Comparison of ENCODE assay signal across 13 cellular contexts in the genomic region with DNA sequence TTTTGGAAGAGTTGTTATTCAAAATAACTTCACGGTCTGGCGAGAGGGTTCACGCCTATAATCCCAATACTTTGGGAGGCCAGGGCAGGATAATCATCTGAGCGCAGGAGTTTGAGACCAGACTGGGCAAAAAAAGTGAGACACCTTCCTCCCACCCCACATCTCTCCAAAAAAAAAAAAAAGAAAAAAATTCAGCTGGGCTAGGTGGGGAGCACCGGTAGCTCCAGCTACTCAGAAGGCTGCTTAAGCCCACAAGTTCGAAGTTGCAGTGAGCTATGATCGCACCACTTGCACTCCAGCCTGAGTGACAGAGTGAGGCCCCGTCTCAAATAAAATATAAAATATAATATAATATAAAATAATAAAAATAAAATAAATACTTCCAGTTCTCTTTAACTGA. TPM values are rescaled to one million over a fixed set of nuclear protein-coding genes. Genes with fewer than 3 reads are reported as not detected.
A peak's percentile ranks its signal among the peaks of the same experiment; 100 is the strongest.
DNase-seq lines count a peak whose midpoint lies in the region; ATAC-seq, FAIRE-seq and TF ChIP-seq lines count a peak whose summit lies in the region.
"Had no signal": no experiment of that assay in that cellular context is flagged by ENCODE, and none has a peak within 500 bp of the region (broad histone marks: within the 10 kb centered on the region; RNA-seq: fewer than 3 reads in every experiment).

No MANE protein-coding gene starts in this region.

- TF ChIP-seq CTCF in BE2C (IDR thresholded peaks at IDR 0.05; ENCODE audit: low read depth, low read length), result no peak
- no peak for TF ChIP-seq CTCF in H9 (conservative IDR thresholded peaks at IDR 0.05)

- H3K4me3 Mint-ChIP-seq in H9 (peak overlapping the region; percentile 87 to 93), T-helper 17 cell (peak overlapping the region; percentile 93)

- no peak overlapping the region for H3T11ph ChIP-seq in H9 (ENCODE audit: low read length)

- peak overlapping the region; percentile 80 for H3K4me2 ChIP-seq in H9 (ENCODE audit: insufficient read depth, insufficient read length, low read length)

- no peak overlapping the region for H2AFZ ChIP-seq in H9 (ENCODE audit: low read length)

- H3K9ac ChIP-seq in H9 (ENCODE audit: extremely low read depth, insufficient read length, low read length), result no peak overlapping the region
- H3K9ac ChIP-seq in iPS-20b (ENCODE audit: low read depth, low read length), result no peak overlapping the region

- no peak overlapping the region for H4K91ac ChIP-seq in H9 (ENCODE audit: insufficient read length, low read depth, low read length)

- H3K23me2 ChIP-seq in H9 (ENCODE audit: insufficient read length, low read depth, low read length, poor library complexity, severe bottlenecking), result peaks cover 3% of the 10 kb centered on the region

- H2BK12ac ChIP-seq in H9 (ENCODE audit: insufficient read length, low read depth, low read length), result no peak overlapping the region

- H2AK5ac ChIP-seq in H9 (ENCODE audit: insufficient read length, low read length), result no peak overlapping the region

- H3K4me3 ChIP-seq in BE2C (ENCODE audit: low read depth, low read length) (peak overlapping the region; percentile 86), iPS-20b (ENCODE audit: low read length) (peak overlapping the region; percentile 88; the same call in 1 of the 2 replicates)
- H3K4me3 ChIP-seq in effector memory CD4-positive, alpha-beta T cell (ENCODE audit: insufficient read depth, low read depth, low read length, poor library complexity, severe bottlenecking), result no peak overlapping the region
- H3K4me3 ChIP-seq: mucosa of descending colon had no signal

- H3K27ac ChIP-seq in H9 (ENCODE audit: insufficient read length, low read depth, low read length) (no peak overlapping the region), iPS-20b (ENCODE audit: low read length) (no peak overlapping the region)
- no peak overlapping the region for H3K27ac ChIP-seq in effector memory CD4-positive, alpha-beta T cell (ENCODE audit: insufficient read depth, low read length, poor library complexity, severe bottlenecking)

- ATAC-seq in T-helper 17 cell, result no peak

- no peaks in the 10 kb centered on the region for H3K79me1 ChIP-seq in H9 (ENCODE audit: insufficient read depth, low read depth, low read length, poor library complexity, severe bottlenecking)

- peaks cover 7% of the 10 kb centered on the region; the same call in 1 of the 2 replicates for H3K27me3 Mint-ChIP-seq in H9 (ENCODE audit: low read depth)
- peaks cover 8% of the 10 kb centered on the region for H3K27me3 Mint-ChIP-seq in T-helper 17 cell

- no peak for FAIRE-seq in GM19239 (lab: Jason Lieb, UNC)

- no peak overlapping the region for H4K8ac ChIP-seq in H9 (replicated peaks; ENCODE audit: insufficient read length, low read depth, low read length)

- H3K56ac ChIP-seq in H9 (ENCODE audit: insufficient read length, low read depth, low read length), result no peak overlapping the region

- no peak overlapping the region for H2BK120ac ChIP-seq in H9 (ENCODE audit: low read depth, low read length, poor library complexity, severe bottlenecking)

- H4K20me1 ChIP-seq in H9 (ENCODE audit: control insufficient read depth, insufficient read depth, insufficient read length), result no peaks in the 10 kb centered on the region

- H2BK5ac ChIP-seq in H9 (ENCODE audit: insufficient read length, low read length), result no peak overlapping the region

- H4K5ac ChIP-seq in H9 (ENCODE audit: insufficient read length, low read depth, low read length), result no peak overlapping the region

- H3K4me1 ChIP-seq in BE2C (no peaks in the 10 kb centered on the region), H9 (ENCODE audit: insufficient read depth, low read length) (no peaks in the 10 kb centered on the region), iPS-20b (ENCODE audit: insufficient read depth, low read length) (no peaks in the 10 kb centered on the region; the same call in 1 of the 2 replicates)
- H3K4me1 ChIP-seq in effector memory CD4-positive, alpha-beta T cell (ENCODE audit: control insufficient read depth, insufficient read depth, low read length, poor library complexity, severe bottlenecking), result no peaks in the 10 kb centered on the region

- H3K4me1 Mint-ChIP-seq in H9 (peaks cover 20 to 26% of the 10 kb centered on the region in 2 experiments), T-helper 17 cell (peaks cover 9% of the 10 kb centered on the region)

- peaks cover 2 to 3% of the 10 kb centered on the region in 2 experiments; a peak in 2 of 5 replicates for H3K9me3 Mint-ChIP-seq in H9

- no peak overlapping the region for H2BK15ac ChIP-seq in H9 (ENCODE audit: low read depth, low read length)

- no peaks in the 10 kb centered on the region for H3K9me3 ChIP-seq in BE2C
- H3K9me3 ChIP-seq in H9 (ENCODE audit: control insufficient read depth, low read depth, low read length), result no peaks in the 10 kb centered on the region
- no peaks in the 10 kb centered on the region for H3K9me3 ChIP-seq in T-helper 17 cell (ENCODE audit: control insufficient read depth, low read length, poor library complexity, severe bottlenecking)
- H3K9me3 ChIP-seq in iPS-20b (ENCODE audit: insufficient read depth, low read depth, low read length), result no peaks in the 10 kb centered on the region
- no peaks in the 10 kb centered on the region for H3K9me3 ChIP-seq in effector memory CD4-positive, alpha-beta T cell (ENCODE audit: control insufficient read depth, low read length)
- H3K9me3 ChIP-seq: heart right ventricle, mucosa of descending colon had no signal

- no peak overlapping the region for H3K23ac ChIP-seq in H9 (ENCODE audit: insufficient read length, low read depth, low read length)

- H3K79me2 ChIP-seq in H9 (ENCODE audit: insufficient read depth, low read length), result no peaks in the 10 kb centered on the region

- no peak overlapping the region for H2BK20ac ChIP-seq in H9 (ENCODE audit: low read depth, low read length, poor library complexity, severe bottlenecking)

- H3K36me3 ChIP-seq in BE2C (no peaks in the 10 kb centered on the region), iPS-20b (ENCODE audit: insufficient read depth, low read depth, low read length) (no peaks in the 10 kb centered on the region)
- no peaks in the 10 kb centered on the region for H3K36me3 ChIP-seq in effector memory CD4-positive, alpha-beta T cell (ENCODE audit: control insufficient read depth, insufficient read depth, low read length)
- H3K36me3 ChIP-seq: heart right ventricle had no signal

- H3K27me3 ChIP-seq in BE2C (no peaks in the 10 kb centered on the region), H9 (ENCODE audit: insufficient read depth, low read length) (no peaks in the 10 kb centered on the region), iPS-20b (ENCODE audit: insufficient read depth, low read length) (no peaks in the 10 kb centered on the region)
- H3K27me3 ChIP-seq in effector memory CD4-positive, alpha-beta T cell (replicated peaks; ENCODE audit: control insufficient read depth, insufficient read depth, low read length, poor library complexity, severe bottlenecking), result peaks cover 3% of the 10 kb centered on the region

- H3K18ac ChIP-seq in H9 (ENCODE audit: insufficient read length, low read depth, low read length), result no peak overlapping the region

- H3K27ac Mint-ChIP-seq in H9, result no peak overlapping the region
- H3K27ac Mint-ChIP-seq in T-helper 17 cell, result peak overlapping the region; percentile 99

- no peak overlapping the region for H3K14ac ChIP-seq in H9 (ENCODE audit: insufficient read depth, low read length)

- no peak overlapping the region for H3K4ac ChIP-seq in H9 (ENCODE audit: low read depth, low read length)

- WGBS in H9 (ENCODE audit: extremely low coverage, insufficient read length, low lambda C conversion rate), result no CpG with 5 or more reads among the region's 8 CpGs

- H3K36me3 Mint-ChIP-seq in H9 (ENCODE audit: insufficient read depth in 1 of 3, low read depth in 3 of 3) (no peaks in the 10 kb centered on the region), T-helper 17 cell (ENCODE audit: low read depth) (peaks cover 6% of the 10 kb centered on the region)

- in situ Hi-C loops in ACHN (cut with HindIII; ENCODE audit: low pct_ligation_motif_present, low pct_unique_long_range_greater_than_20kb, low sequenced_read_pairs), result no loop called here
- in situ Hi-C loops in G401 (cut with HindIII; ENCODE audit: low sequenced_read_pairs), result no loop called here

- DNase-seq in BE2C (no peak), H9 (no peak), T-helper 17 cell (no peak), ACHN (no peak), G401 (ENCODE audit: low spot score) (no peak), GM19239 (ENCODE audit: insufficient read length, low spot score) (no peak)
- DNase-seq in effector memory CD4-positive, alpha-beta T cell, result no peak
- DNase-seq: cortex of kidney, heart right ventricle, NCI-H2081 treated with DMSO at 0.1 percent for 48 hours had no signal

RNA-seq across cellular contexts. Expression of a gene that starts 10.4 kb away (rescaled TPM):
- not detected for polyA plus RNA-seq in BE2C (2012; ENCODE audit: insufficient read depth, insufficient read length, low read depth)
- not detected in 2 replicates for total RNA-seq in H9 (2021)
- total RNA-seq in T-helper 17 cell, result not detected
- not detected in 2 replicates for total RNA-seq in G401 (2014; rRNA removed; shearing (Covaris generic))
- total RNA-seq: heart right ventricle, mucosa of descending colon, Right ventricle myocardium inferior had no signal
- polyA plus RNA-seq: heart right ventricle had no signal

RNA-seq across cellular contexts. Expression of a gene that starts 55.2 kb away (rescaled TPM):
- polyA plus RNA-seq in BE2C (2012; ENCODE audit: insufficient read depth, insufficient read length, low read depth), result not detected
- total RNA-seq in H9 (2021) (not detected in 2 replicates), T-helper 17 cell (under 1 TPM in 1 of 2 donors, not detected in 1; 0.50 TPM)
- total RNA-seq in G401 (2014; rRNA removed; shearing (Covaris generic)), result not detected in 2 replicates
- total RNA-seq: heart right ventricle, mucosa of descending colon, Right ventricle myocardium inferior had no signal
- polyA plus RNA-seq: heart right ventricle had no signal
